ENCODE assay signal across 9 cellular contexts in genomic region chr2:143422681-143423080, GRCh38.
DNase-seq lines count a peak whose midpoint lies in the region; ATAC-seq lines count a peak whose summit lies in the region.
"Had no signal": no experiment of that assay in that cellular context is flagged by ENCODE, and none has a peak within 500 bp of the region (broad histone marks: within the 10 kb centered on the region; RNA-seq: fewer than 3 reads in every experiment).

No MANE protein-coding gene starts in this region.

- ATAC-seq in GM18858 (IDR thresholded peaks at IDR 0.05; ENCODE audit: unreplicated experiment) (peak; percentile 88), GM21717 (IDR thresholded peaks at IDR 0.05; ENCODE audit: unreplicated experiment) (peak; percentile 92), HG03469 (IDR thresholded peaks at IDR 0.05; ENCODE audit: unreplicated experiment) (peak; percentile 88)
- peak; percentile 60 for ATAC-seq in central memory CD8-positive, alpha-beta T cell (replicated peaks; ENCODE audit: extremely low read depth, poor library complexity, severe bottlenecking)

- DNase-seq in central memory CD8-positive, alpha-beta T cell (ENCODE audit: low spot score in 2 of 2) = no peak
- DNase-seq in iPS-NIHi11 (ENCODE audit: low spot score) = no peak
- no peak for DNase-seq in DMS79 (lab: John Stamatoyannopoulos, UW)
- DNase-seq in H7 = no peak
- no peak for DNase-seq in cortex of kidney (lab: John Stamatoyannopoulos, UW)
- DNase-seq: NCI-H187 had no signal

- H3K36me3 ChIP-seq in H7 (replicated peaks; ENCODE audit: control insufficient read depth, insufficient read depth, low read length) = no peaks in the 10 kb centered on the region

- no peaks in the 10 kb centered on the region for H3K27me3 ChIP-seq in H7 (ENCODE audit: control insufficient read depth, insufficient read depth, low read length)

- no peaks in the 10 kb centered on the region for H3K9me3 Mint-ChIP-seq in central memory CD8-positive, alpha-beta T cell

- peaks cover 76% of the 10 kb centered on the region for H3K4me1 Mint-ChIP-seq in central memory CD8-positive, alpha-beta T cell

- no peak overlapping the region for H3K4me3 ChIP-seq in H7 (ENCODE audit: insufficient read depth, low read depth, low read length)

- H3K27me3 Mint-ChIP-seq in central memory CD8-positive, alpha-beta T cell = no peaks in the 10 kb centered on the region

- peaks cover 7% of the 10 kb centered on the region for H3K36me3 Mint-ChIP-seq in central memory CD8-positive, alpha-beta T cell (ENCODE audit: insufficient read depth)

- peak overlapping the region; percentile 6 for H3K27ac Mint-ChIP-seq in central memory CD8-positive, alpha-beta T cell (ENCODE audit: low read depth)

- no peak overlapping the region for H3K4me3 Mint-ChIP-seq in central memory CD8-positive, alpha-beta T cell
